Comparison of ENCODE assay signal across 8 cellular contexts in the genomic region with DNA sequence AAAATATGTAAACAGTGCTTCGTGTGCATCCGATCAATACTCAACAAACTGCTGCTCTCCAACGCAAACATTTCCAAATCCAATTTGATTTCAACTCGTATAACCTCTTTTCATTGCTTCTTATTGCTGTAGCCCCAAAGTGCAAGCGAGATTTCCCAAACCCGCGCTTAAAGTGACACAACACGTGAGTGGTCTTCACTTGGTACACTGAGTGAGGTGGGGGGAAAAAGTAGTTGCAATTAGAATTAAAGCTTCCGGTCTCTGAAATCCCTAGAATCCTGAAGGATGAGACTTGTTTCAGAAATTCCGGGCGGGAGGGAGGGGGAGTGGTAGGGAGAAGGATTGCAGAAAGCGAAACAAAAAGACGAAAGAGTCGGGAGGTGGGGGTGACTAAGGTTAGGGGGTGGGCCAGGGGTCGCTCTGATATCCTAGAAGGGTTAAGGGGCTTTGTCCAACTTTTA.
A peak's percentile ranks its signal among the peaks of the same experiment; 100 is the strongest.
DNase-seq lines count a peak whose midpoint lies in the region; ATAC-seq and TF ChIP-seq lines count a peak whose summit lies in the region.

No MANE protein-coding gene starts in this region.

- H3K27me3 ChIP-seq in neural progenitor cell, result peaks cover 35% of the 10 kb centered on the region

- peaks cover 35% of the 10 kb centered on the region for H3K79me2 ChIP-seq in neural progenitor cell (ENCODE audit: low read depth)

- peaks cover 12% of the 10 kb centered on the region for H3K4me1 Mint-ChIP-seq in T-helper 17 cell
- peaks cover 48% of the 10 kb centered on the region for H3K4me1 Mint-ChIP-seq in neural progenitor cell

- H2AFZ ChIP-seq in neural progenitor cell (replicated peaks), result peak overlapping the region; percentile 89

- H3K27ac Mint-ChIP-seq in T-helper 17 cell (no peak overlapping the region), neural progenitor cell (peak overlapping the region; percentile 98)

- peaks cover 5% of the 10 kb centered on the region for H3K4me1 ChIP-seq in neural progenitor cell

- H3F3A ChIP-seq in neural progenitor cell (ENCODE audit: low read depth), result peaks cover 39% of the 10 kb centered on the region

- H3K27me3 Mint-ChIP-seq in T-helper 17 cell, result peaks cover 79% of the 10 kb centered on the region
- peaks cover 5% of the 10 kb centered on the region for H3K27me3 Mint-ChIP-seq in neural progenitor cell (ENCODE audit: insufficient read depth, low read depth)

- H3K9me3 ChIP-seq in T-helper 17 cell (ENCODE audit: control insufficient read depth, low read length, poor library complexity, severe bottlenecking) (no peaks in the 10 kb centered on the region), neural progenitor cell (ENCODE audit: low read depth) (no peaks in the 10 kb centered on the region)

- peaks cover 5% of the 10 kb centered on the region for H3K9me3 Mint-ChIP-seq in neural progenitor cell

- no peak overlapping the region for H3K9ac ChIP-seq in neural progenitor cell

- no peaks in the 10 kb centered on the region for H4K20me1 ChIP-seq in neural progenitor cell (ENCODE audit: low read depth)

- no peak overlapping the region for H3K27ac ChIP-seq in neural progenitor cell

- H3K4me3 ChIP-seq in fibroblast of villous mesenchyme (ENCODE audit: low read depth, low read length), result peak overlapping the region; percentile 93
- H3K4me3 ChIP-seq in neural progenitor cell, result peak overlapping the region; percentile 97

- H3K36me3 ChIP-seq in neural progenitor cell, result no peaks in the 10 kb centered on the region

- peak; percentile 13 for DNase-seq in NCI-H146 (lab: John Stamatoyannopoulos, UW)
- no peak for DNase-seq in NCI-H146 treated with DMSO at 0.1 percent for 48 hours (lab: John Stamatoyannopoulos, UW; ENCODE audit: unreplicated experiment)
- DNase-seq in T-helper 17 cell, result no peak
- DNase-seq in fibroblast of villous mesenchyme (ENCODE audit: low read depth), result peak; percentile 80
- peak; percentile 56 for DNase-seq in neural progenitor cell (ENCODE audit: low spot score)
- DNase-seq in stimulated activated CD4-positive, alpha-beta T cell treated with anti-CD3 and anti-CD28 coated beads, Interleukin-15, amount 100 ng/mL, for 24 hours, result no peak
- no peak for DNase-seq in putamen (ENCODE audit: low spot score)

- ATAC-seq in T-helper 17 cell (no peak), HG03432 (IDR thresholded peaks at IDR 0.05; ENCODE audit: unreplicated experiment) (no peak)

- H3K36me3 Mint-ChIP-seq in T-helper 17 cell (ENCODE audit: low read depth) (peaks cover 8% of the 10 kb centered on the region), neural progenitor cell (peaks cover 8% of the 10 kb centered on the region)

- H3K4me3 Mint-ChIP-seq in T-helper 17 cell (peak overlapping the region; percentile 94), neural progenitor cell (peak overlapping the region; percentile 97)

- TF ChIP-seq CTCF in fibroblast of villous mesenchyme (IDR thresholded peaks at IDR 0.05; ENCODE audit: insufficient read depth, low read depth, low read length) (no peak), neural progenitor cell (IDR thresholded peaks at IDR 0.05) (no peak)

- H3K4me2 ChIP-seq in neural progenitor cell, result peak overlapping the region; percentile 88

Comparison
In these comparisons a context has a peak if more than half of its experiments do, and no peak if none do; other contexts are left out.
1. DNase-seq: peak in NCI-H146 (single experiment), fibroblast of villous mesenchyme (single experiment) and neural progenitor cell (single experiment); none in NCI-H146 treated with DMSO at 0.1 percent for 48 hours (single experiment), T-helper 17 cell (0 of 3), stimulated activated CD4-positive, alpha-beta T cell treated with anti-CD3 and anti-CD28 coated beads, Interleukin-15, amount 100 ng/mL, for 24 hours (single experiment) and putamen (single experiment).